Comparison of ENCODE assay signal across 8 cellular contexts in genomic region chr1:28247603-28248272, GRCh38. TPM values are rescaled to one million over a fixed set of nuclear protein-coding genes. Genes with fewer than 3 reads are reported as not detected.
DNase-seq lines count a peak whose midpoint lies in the region; ATAC-seq and TF ChIP-seq lines count a peak whose summit lies in the region.

No MANE protein-coding gene starts in this region.

- 58 to 60% methylated on average over 11 of the region's 11 CpGs for WGBS in sigmoid colon, 2 donors

- H3K36me3 ChIP-seq in GM23338 (ENCODE audit: insufficient read depth) (no peaks in the 10 kb centered on the region), SU-DHL-6 (ENCODE audit: low read length) (no peaks in the 10 kb centered on the region), fibroblast of lung (ENCODE audit: control insufficient read depth, insufficient read depth, low read length) (no peaks in the 10 kb centered on the region), sigmoid colon (no peaks in the 10 kb centered on the region)

- intact Hi-C loops in sigmoid colon (cut with DNase I), result loop anchor here (5.0 to 10.0 kb wide), 5 partner anchors 80 to 487 kb away; partner anchors contain the start of genes MED18, PHACTR4 and YTHDF2

- DNase-seq in GM23338 (ENCODE audit: low spot score) (no peak), fibroblast of lung (ENCODE audit: low read depth in 2 of 2) (no peak), sigmoid colon (no peak), UCSD-AML1 (lab: John Stamatoyannopoulos, UW; ENCODE audit: unreplicated experiment) (no peak), NCI-H2029 (lab: John Stamatoyannopoulos, UW) (no peak), NCI-H187 treated with DMSO at 0.1 percent for 48 hours (lab: John Stamatoyannopoulos, UW) (no peak)

- H3K27ac Mint-ChIP-seq in GM23338, result peak overlapping the region; percentile 96

- no peaks in the 10 kb centered on the region for H3K79me2 ChIP-seq in GM23338 (replicated peaks; ENCODE audit: insufficient read depth)
- H3K79me2 ChIP-seq in SU-DHL-6 (ENCODE audit: insufficient read depth, low read length), result peaks cover 9% of the 10 kb centered on the region; the same call in 1 of the 2 replicates
- H3K79me2 ChIP-seq in fibroblast of lung (ENCODE audit: control insufficient read depth, insufficient read depth, low read length), result no peaks in the 10 kb centered on the region

- no peak for TF ChIP-seq POLR2A in sigmoid colon (IDR thresholded peaks at IDR 0.05)

- no peaks in the 10 kb centered on the region; the same call in 2 of the 3 replicates for H3K9me3 Mint-ChIP-seq in GM23338

- ATAC-seq in GM23338, result peak; percentile 1; the same call in 1 of the 3 replicates
- no peak for ATAC-seq in GM21576 (IDR thresholded peaks at IDR 0.05; ENCODE audit: unreplicated experiment)

- H2AFZ ChIP-seq in GM23338, result peak overlapping the region; percentile 45; the same call in 1 of the 2 replicates
- H2AFZ ChIP-seq in SU-DHL-6 (ENCODE audit: low read depth, low read length, severe bottlenecking), result peak overlapping the region; percentile 73
- peak overlapping the region; percentile 68 for H2AFZ ChIP-seq in fibroblast of lung (ENCODE audit: low read length)

- peak overlapping the region; percentile 56 for H3K27ac ChIP-seq in GM23338 (ENCODE audit: low read depth)
- H3K27ac ChIP-seq in SU-DHL-6 (ENCODE audit: low read depth, low read length), result peak overlapping the region; percentile 95
- H3K27ac ChIP-seq in fibroblast of lung (ENCODE audit: insufficient read depth, low read length), result peak overlapping the region; percentile 30
- peak overlapping the region; percentile 84 to 89 (median 86) for H3K27ac ChIP-seq in sigmoid colon

- H3K27me3 ChIP-seq in GM23338 (ENCODE audit: insufficient read depth) (no peaks in the 10 kb centered on the region), SU-DHL-6 (ENCODE audit: low read length) (no peaks in the 10 kb centered on the region), fibroblast of lung (ENCODE audit: control insufficient read depth, insufficient read depth, low read length) (no peaks in the 10 kb centered on the region), sigmoid colon (no peaks in the 10 kb centered on the region)

- peaks cover 31% of the 10 kb centered on the region for H3K4me1 Mint-ChIP-seq in GM23338

- H3K9ac ChIP-seq in SU-DHL-6 (ENCODE audit: low read length), result peak overlapping the region; percentile 75
- H3K9ac ChIP-seq in fibroblast of lung (ENCODE audit: insufficient read depth, low read length), result no peak overlapping the region

- no peak for TF ChIP-seq CTCF in GM23338 (conservative IDR thresholded peaks at IDR 0.05; ENCODE audit: low read depth in 2 of 2)
- no peak for TF ChIP-seq CTCF in SU-DHL-6 (IDR thresholded peaks at IDR 0.05; ENCODE audit: insufficient read depth, low read length, poor library complexity, severe bottlenecking)
- no peak for TF ChIP-seq CTCF in fibroblast of lung (conservative IDR thresholded peaks at IDR 0.05 in 1 of 2, IDR thresholded peaks at IDR 0.05 in 1 of 2; ENCODE audit: low read depth in 1 of 2, low read length in 2 of 2)
- peak in 1 of 4 experiments; percentile 5 for TF ChIP-seq CTCF in sigmoid colon (IDR thresholded peaks at IDR 0.05)

- H3K4me3 ChIP-seq in GM23338 (peak overlapping the region; percentile 43), SU-DHL-6 (ENCODE audit: insufficient read depth, low read length, poor library complexity, severe bottlenecking) (peak overlapping the region; percentile 47), fibroblast of lung (replicated peaks in 1 of 4; ENCODE audit: control extremely low read depth in 1 of 4, insufficient read depth in 1 of 4, low read depth in 3 of 4, low read length in 4 of 4) (peak overlapping the region in 3 of 4 experiments; percentile 9 to 53 (median 26)), sigmoid colon (peak overlapping the region in 3 of 4 donors; percentile 54 to 66 (median 59))

- H3K9me2 ChIP-seq in GM23338 (ENCODE audit: insufficient read depth) (no peaks in the 10 kb centered on the region), SU-DHL-6 (replicated peaks; ENCODE audit: insufficient read depth, low read length) (no peaks in the 10 kb centered on the region)

- H3F3A ChIP-seq in GM23338 (replicated peaks; ENCODE audit: low read depth), result no peaks in the 10 kb centered on the region; the same call in 1 of the 2 replicates
- peaks cover 48% of the 10 kb centered on the region for H3F3A ChIP-seq in SU-DHL-6 (ENCODE audit: insufficient read depth)

- H3K9me3 ChIP-seq in SU-DHL-6 (ENCODE audit: insufficient read depth, low read length) (no peaks in the 10 kb centered on the region), fibroblast of lung (ENCODE audit: control insufficient read depth, insufficient read depth, low read depth, low read length) (no peaks in the 10 kb centered on the region), sigmoid colon (no peaks in the 10 kb centered on the region)

- peaks cover 3% of the 10 kb centered on the region; the same call in 2 of the 3 replicates for H3K36me3 Mint-ChIP-seq in GM23338 (ENCODE audit: low read depth)

- peak overlapping the region; percentile 60 for H3K4me2 ChIP-seq in GM23338
- H3K4me2 ChIP-seq in SU-DHL-6 (ENCODE audit: low read depth, low read length, poor library complexity, severe bottlenecking), result peak overlapping the region; percentile 93
- peak overlapping the region; percentile 78 for H3K4me2 ChIP-seq in fibroblast of lung (ENCODE audit: extremely low read depth, insufficient read depth, low read length)

- H3K4me1 ChIP-seq in GM23338 (ENCODE audit: insufficient read depth) (peaks cover 17% of the 10 kb centered on the region), fibroblast of lung (ENCODE audit: control insufficient read depth, extremely low read depth, insufficient read depth, low read length) (peaks cover 12% of the 10 kb centered on the region), sigmoid colon (peaks cover 0 to 32% (median 23%) of the 10 kb centered on the region in 4 donors)

- H3K4me3 Mint-ChIP-seq in GM23338, result peak overlapping the region; percentile 97

- peaks cover 7% of the 10 kb centered on the region for H3K27me3 Mint-ChIP-seq in GM23338 (ENCODE audit: insufficient read depth, low read depth, poor library complexity)

- H4K20me1 ChIP-seq in GM23338 (replicated peaks; ENCODE audit: insufficient read depth) (no peaks in the 10 kb centered on the region), SU-DHL-6 (ENCODE audit: low read depth, low read length) (no peaks in the 10 kb centered on the region), fibroblast of lung (ENCODE audit: control insufficient read depth, extremely low read depth, insufficient read depth, low read length) (no peaks in the 10 kb centered on the region)

- no peak for TF ChIP-seq EP300 in sigmoid colon (IDR thresholded peaks at IDR 0.05)

TF ChIP-seq in GM23338, 12 proteins besides CTCF, POLR2A, EP300 and RAD21 (continues in another document):
- TF ChIP-seq CREB1 (CRISPR knock-in tag; IDR thresholded peaks at IDR 0.05; ENCODE audit: low read depth), result no peak
- no peak for TF ChIP-seq NANOG (IDR thresholded peaks at IDR 0.05; ENCODE audit: borderline replicate concordance)
- TF ChIP-seq ETS1 (IDR thresholded peaks at IDR 0.05), result no peak
- no peak for TF ChIP-seq EZH2phosphoT487 (IDR thresholded peaks at IDR 0.05; ENCODE audit: unreplicated experiment)
- TF ChIP-seq ZNF114 (CRISPR knock-in tag; IDR thresholded peaks at IDR 0.05), result no peak
- TF ChIP-seq POLR2AphosphoS5 (IDR thresholded peaks at IDR 0.05; ENCODE audit: low read depth), result no peak

RNA-seq across cellular contexts. Expression of gene SESN2, which starts 11.6 kb away (rescaled TPM):
- total RNA-seq in GM23338 (2014; rRNA removed; shearing (Covaris generic)), result 43.6 and 52.1 TPM in 2 replicates
- polyA plus RNA-seq in GM23338 (2016; fragmentation: Nextera tagmentation; extraction: Ambion mirVana), result 20.8 and 22.8 TPM in 2 replicates
- 40.1 and 55.2 TPM in 2 replicates for total RNA-seq in fibroblast of lung
- 8.4 and 12.4 TPM in 2 replicates for polyA plus RNA-seq in fibroblast of lung
- 9.7 and 15.0 TPM in 2 replicates for polyA plus RNA-seq in fibroblast of lung (2012)
- 26.2 and 35.5 TPM in 2 replicates for polyA minus RNA-seq in fibroblast of lung (ENCODE audit: low replicate concordance)
- total RNA-seq in sigmoid colon, result 1 to 10 TPM; 4.9 to 6.3 (median 5.9) TPM
- 10 to 100 TPM; 12.9 to 36.5 (median 16.8) TPM for polyA plus RNA-seq in sigmoid colon

RNA-seq across cellular contexts. Expression of gene ATP5IF1, which starts 11.8 kb away (rescaled TPM):
- 230 and 282 TPM in 2 replicates for total RNA-seq in GM23338 (2014; rRNA removed; shearing (Covaris generic))
- polyA plus RNA-seq in GM23338 (2016; fragmentation: Nextera tagmentation; extraction: Ambion mirVana), result 1,325 and 1,405 TPM in 2 replicates
- total RNA-seq in fibroblast of lung, result 100 and 146 TPM in 2 replicates
- polyA plus RNA-seq in fibroblast of lung, result 269 and 279 TPM in 2 replicates
- polyA plus RNA-seq in fibroblast of lung (2012), result 333 and 339 TPM in 2 replicates
- polyA minus RNA-seq in fibroblast of lung (ENCODE audit: low replicate concordance), result 18.3 and 26.1 TPM in 2 replicates
- 100 to 1,000 TPM; 167 to 260 (median 205) TPM for total RNA-seq in sigmoid colon
- 1,000 to 10,000 TPM in 1 of 3 donors, 100 to 1,000 TPM in 2; 663 to 1,120 (median 759) TPM for polyA plus RNA-seq in sigmoid colon

RNA-seq across cellular contexts. Expression of gene DNAJC8, which starts 14.9 kb away (rescaled TPM):
- total RNA-seq in GM23338 (2014; rRNA removed; shearing (Covaris generic)), result 67.3 and 71.0 TPM in 2 replicates
- polyA plus RNA-seq in GM23338 (2016; fragmentation: Nextera tagmentation; extraction: Ambion mirVana) (208 and 210 TPM in 2 replicates), fibroblast of lung (120 and 157 TPM in 2 replicates), sigmoid colon (10 to 100 TPM; 64.5 to 79.3 (median 73.2) TPM)
- total RNA-seq in fibroblast of lung (56.1 and 57.0 TPM in 2 replicates), sigmoid colon (10 to 100 TPM; 87.8 to 94.3 (median 94.2) TPM)
- 95.6 and 130 TPM in 2 replicates for polyA plus RNA-seq in fibroblast of lung (2012)
- 37.7 and 63.8 TPM in 2 replicates for polyA minus RNA-seq in fibroblast of lung (ENCODE audit: low replicate concordance)

Comparison
In these comparisons a context has a peak if more than half of its experiments do, and no peak if none do; other contexts are left out.
1. H3K27ac ChIP-seq: peak in every context shown above with its lines; median percentile 95 in SU-DHL-6; 86 in sigmoid colon; 56 in GM23338; 30 in fibroblast of lung.